In genomic region chr2:230864605-230865323, GRCh38 we compare ENCODE assay signal across 8 cellular contexts. TPM values are rescaled to one million over a fixed set of nuclear protein-coding genes. Genes with fewer than 3 reads are reported as not detected.
DNase-seq lines count a peak whose midpoint lies in the region; ATAC-seq, FAIRE-seq and TF ChIP-seq lines count a peak whose summit lies in the region.

A gene with protein sequence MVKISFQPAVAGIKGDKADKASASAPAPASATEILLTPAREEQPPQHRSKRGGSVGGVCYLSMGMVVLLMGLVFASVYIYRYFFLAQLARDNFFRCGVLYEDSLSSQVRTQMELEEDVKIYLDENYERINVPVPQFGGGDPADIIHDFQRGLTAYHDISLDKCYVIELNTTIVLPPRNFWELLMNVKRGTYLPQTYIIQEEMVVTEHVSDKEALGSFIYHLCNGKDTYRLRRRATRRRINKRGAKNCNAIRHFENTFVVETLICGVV (plus strand): TSS chr2:230864942. CDS start chr2:230865026, 84 bp downstream.

- peak within 1 kb of the TSS; percentile 94 for H3K4me3 Mint-ChIP-seq in WTC11

- H3K4me3 ChIP-seq in bronchial epithelial cell (ENCODE audit: low read depth, low read length): peak within 1 kb of the TSS; percentile 51

- H3K27me3 ChIP-seq in bronchial epithelial cell (ENCODE audit: control insufficient read depth, insufficient read depth, low read length): peaks cover 6% of the 10 kb centered on the region

- DNase-seq in HEK293T (ENCODE audit: extremely low spot score) (peak; percentile 79), NCI-H1048 (lab: John Stamatoyannopoulos, UW) (peak; percentile 69), WTC11 (ENCODE audit: low spot score) (peak; percentile 63), bronchial epithelial cell (ENCODE audit: low read depth) (peak; percentile 38), islet precursor cell (peak; percentile 91), foreskin melanocyte (no peak)
- DNase-seq in stimulated activated CD4-positive, alpha-beta T cell treated with anti-CD3 and anti-CD28 coated beads, Interleukin-15, amount 100 ng/mL, for 24 hours: peak; percentile 84

- TF ChIP-seq CTCF in GM12873 (IDR thresholded peaks at IDR 0.05; ENCODE audit: insufficient read depth, low read depth, low read length, missing control alignments): peak; percentile 56
- TF ChIP-seq CTCF in WTC11 (IDR thresholded peaks at IDR 0.05): no peak
- peak; percentile 49 for TF ChIP-seq CTCF in bronchial epithelial cell (IDR thresholded peaks at IDR 0.05; ENCODE audit: insufficient read depth, low read length, severe bottlenecking)

- peak; percentile 13 for ATAC-seq in WTC11

- FAIRE-seq in bronchial epithelial cell (lab: Jason Lieb, UNC): no peak

- H3K36me3 ChIP-seq in bronchial epithelial cell (ENCODE audit: control insufficient read depth, insufficient read depth, low read length): no peaks in the 10 kb centered on the region

- CTCF ChIA-PET in HEK293T (lab: Yijun Ruan, JAX) (interaction anchor here (1.0 kb wide), 1 partner anchor 9 kb away, joined by 3 read pairs; no protein-coding TSS in a partner anchor), WTC11 (lab: Charles Lee) (interaction anchor here (0.6 to 1.8 kb wide), 9 partner anchors 9 to 535 kb away, joined by 3 to 5 read pairs (median 4); no protein-coding TSS in a partner anchor)

- H3K9me3 Mint-ChIP-seq in WTC11: peaks cover 1% of the 10 kb centered on the region; the same call in 1 of the 2 replicates

- no peaks in the 10 kb centered on the region for H3K36me3 Mint-ChIP-seq in WTC11

- POLR2A ChIA-PET in HEK293T (lab: Yijun Ruan, JAX) (interaction anchor here (0.6 to 1.4 kb wide), 5 partner anchors 9 to 122 kb away, joined by 3 to 4 read pairs (median 3); no protein-coding TSS in a partner anchor), WTC11 (lab: Charles Lee) (interaction anchor here (0.9 kb wide), 1 partner anchor 127 kb away, joined by 3 read pairs; no protein-coding TSS in a partner anchor)

- peaks cover 68% of the 10 kb centered on the region for H3K4me1 Mint-ChIP-seq in WTC11

- H3K27me3 Mint-ChIP-seq in WTC11 (ENCODE audit: low read depth): no peaks in the 10 kb centered on the region; the same call in 1 of the 2 replicates

- H3K27ac Mint-ChIP-seq in WTC11: peak within 1 kb of the TSS; percentile 97

TF ChIP-seq in HEK293T, 16 proteins besides CTCF, POLR2A, EP300 and RAD21:
- no peak for TF ChIP-seq CTBP1 (IDR thresholded peaks at IDR 0.05; ENCODE audit: borderline replicate concordance)
- TF ChIP-seq, protein P1, sequence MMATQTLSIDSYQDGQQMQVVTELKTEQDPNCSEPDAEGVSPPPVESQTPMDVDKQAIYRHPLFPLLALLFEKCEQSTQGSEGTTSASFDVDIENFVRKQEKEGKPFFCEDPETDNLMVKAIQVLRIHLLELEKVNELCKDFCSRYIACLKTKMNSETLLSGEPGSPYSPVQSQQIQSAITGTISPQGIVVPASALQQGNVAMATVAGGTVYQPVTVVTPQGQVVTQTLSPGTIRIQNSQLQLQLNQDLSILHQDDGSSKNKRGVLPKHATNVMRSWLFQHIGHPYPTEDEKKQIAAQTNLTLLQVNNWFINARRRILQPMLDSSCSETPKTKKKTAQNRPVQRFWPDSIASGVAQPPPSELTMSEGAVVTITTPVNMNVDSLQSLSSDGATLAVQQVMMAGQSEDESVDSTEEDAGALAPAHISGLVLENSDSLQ (IDR thresholded peaks at IDR 0.05): peak; percentile 60

TF ChIP-seq in WTC11, 78 proteins besides CTCF, POLR2A, EP300 and RAD21 (continues in another document):
- no peak for TF ChIP-seq IRF2 (CRISPR knock-in tag; IDR thresholded peaks at IDR 0.05; ENCODE audit: borderline replicate concordance, low read depth)
- peak; percentile 51 for TF ChIP-seq MAX (CRISPR knock-in tag; IDR thresholded peaks at IDR 0.05)
- TF ChIP-seq ETV6 (CRISPR knock-in tag; IDR thresholded peaks at IDR 0.05): no peak
- TF ChIP-seq TEAD1 (CRISPR knock-in tag; IDR thresholded peaks at IDR 0.05): peak; percentile 36
- peak; percentile 63; the same call in 1 of the 2 replicates for TF ChIP-seq FOXP4 (CRISPR knock-in tag; IDR thresholded peaks at IDR 0.05)
- no peak for TF ChIP-seq ZNF263 (CRISPR knock-in tag; IDR thresholded peaks at IDR 0.05; ENCODE audit: low read depth)
- no peak for TF ChIP-seq ZSCAN18 (CRISPR knock-in tag; IDR thresholded peaks at IDR 0.05)
- TF ChIP-seq, protein P2, sequence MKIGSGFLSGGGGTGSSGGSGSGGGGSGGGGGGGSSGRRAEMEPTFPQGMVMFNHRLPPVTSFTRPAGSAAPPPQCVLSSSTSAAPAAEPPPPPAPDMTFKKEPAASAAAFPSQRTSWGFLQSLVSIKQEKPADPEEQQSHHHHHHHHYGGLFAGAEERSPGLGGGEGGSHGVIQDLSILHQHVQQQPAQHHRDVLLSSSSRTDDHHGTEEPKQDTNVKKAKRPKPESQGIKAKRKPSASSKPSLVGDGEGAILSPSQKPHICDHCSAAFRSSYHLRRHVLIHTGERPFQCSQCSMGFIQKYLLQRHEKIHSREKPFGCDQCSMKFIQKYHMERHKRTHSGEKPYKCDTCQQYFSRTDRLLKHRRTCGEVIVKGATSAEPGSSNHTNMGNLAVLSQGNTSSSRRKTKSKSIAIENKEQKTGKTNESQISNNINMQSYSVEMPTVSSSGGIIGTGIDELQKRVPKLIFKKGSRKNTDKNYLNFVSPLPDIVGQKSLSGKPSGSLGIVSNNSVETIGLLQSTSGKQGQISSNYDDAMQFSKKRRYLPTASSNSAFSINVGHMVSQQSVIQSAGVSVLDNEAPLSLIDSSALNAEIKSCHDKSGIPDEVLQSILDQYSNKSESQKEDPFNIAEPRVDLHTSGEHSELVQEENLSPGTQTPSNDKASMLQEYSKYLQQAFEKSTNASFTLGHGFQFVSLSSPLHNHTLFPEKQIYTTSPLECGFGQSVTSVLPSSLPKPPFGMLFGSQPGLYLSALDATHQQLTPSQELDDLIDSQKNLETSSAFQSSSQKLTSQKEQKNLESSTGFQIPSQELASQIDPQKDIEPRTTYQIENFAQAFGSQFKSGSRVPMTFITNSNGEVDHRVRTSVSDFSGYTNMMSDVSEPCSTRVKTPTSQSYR (CRISPR knock-in tag; IDR thresholded peaks at IDR 0.05): no peak
- TF ChIP-seq, protein P3, sequence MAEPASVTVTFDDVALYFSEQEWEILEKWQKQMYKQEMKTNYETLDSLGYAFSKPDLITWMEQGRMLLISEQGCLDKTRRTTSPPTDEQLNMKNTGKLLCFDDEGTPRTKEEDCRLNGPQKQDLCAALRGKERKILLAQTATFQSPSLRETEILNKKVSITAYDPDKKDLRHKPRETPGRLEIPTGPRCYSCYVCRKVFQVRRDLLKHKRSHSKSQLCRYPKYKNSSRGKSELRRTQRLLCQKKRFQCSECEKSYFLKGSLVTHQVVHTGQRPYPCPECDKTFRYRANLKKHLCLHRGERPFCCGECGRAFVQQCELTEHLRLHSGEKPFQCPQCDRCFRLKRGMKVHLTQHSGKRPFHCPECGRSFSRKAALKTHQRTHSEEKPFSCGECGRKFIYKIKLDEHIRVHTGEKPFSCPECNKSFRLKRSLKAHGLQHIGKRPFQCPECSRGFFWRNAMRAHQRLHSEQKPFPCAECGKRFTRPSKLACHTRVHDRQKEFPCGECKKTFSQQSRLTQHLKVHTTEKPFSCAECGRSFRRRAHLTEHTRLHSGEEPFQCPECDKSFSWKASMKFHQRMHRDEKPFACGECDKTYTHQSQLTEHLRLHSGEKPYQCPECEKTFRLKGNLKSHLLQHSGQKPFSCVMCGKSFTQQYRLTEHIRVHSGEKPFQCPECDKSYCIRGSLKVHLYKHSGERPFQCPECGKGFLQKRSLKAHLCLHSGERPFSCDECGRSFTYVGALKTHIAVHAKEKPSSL (CRISPR knock-in tag; conservative IDR thresholded peaks at IDR 0.05): no peak
- TF ChIP-seq NR3C1 (CRISPR knock-in tag; conservative IDR thresholded peaks at IDR 0.05; ENCODE audit: low read depth): no peak
- TF ChIP-seq TCF7 (CRISPR knock-in tag; IDR thresholded peaks at IDR 0.05; ENCODE audit: low read depth): no peak
- TF ChIP-seq ZNF219 (CRISPR knock-in tag; IDR thresholded peaks at IDR 0.05; ENCODE audit: borderline replicate concordance): no peak

RNA-seq across cellular contexts. Expression of the gene that starts here (rescaled TPM):
- total RNA-seq in WTC11 (2021) (316 to 347 TPM (median 338 TPM) in 3 replicates), bronchial epithelial cell (14.8 and 20.3 TPM in 2 replicates)

Comparison
In these comparisons a context has a peak if more than half of its experiments do, and no peak if none do; other contexts are left out.
1. RNA of the gene that starts here (total RNA-seq): 316 to 347 TPM in WTC11; 14.8 to 20.3 TPM in bronchial epithelial cell; every median in the first group is over 10 times any median in the second.